ENCODE assay signal across 10 cellular contexts in the genomic region with DNA sequence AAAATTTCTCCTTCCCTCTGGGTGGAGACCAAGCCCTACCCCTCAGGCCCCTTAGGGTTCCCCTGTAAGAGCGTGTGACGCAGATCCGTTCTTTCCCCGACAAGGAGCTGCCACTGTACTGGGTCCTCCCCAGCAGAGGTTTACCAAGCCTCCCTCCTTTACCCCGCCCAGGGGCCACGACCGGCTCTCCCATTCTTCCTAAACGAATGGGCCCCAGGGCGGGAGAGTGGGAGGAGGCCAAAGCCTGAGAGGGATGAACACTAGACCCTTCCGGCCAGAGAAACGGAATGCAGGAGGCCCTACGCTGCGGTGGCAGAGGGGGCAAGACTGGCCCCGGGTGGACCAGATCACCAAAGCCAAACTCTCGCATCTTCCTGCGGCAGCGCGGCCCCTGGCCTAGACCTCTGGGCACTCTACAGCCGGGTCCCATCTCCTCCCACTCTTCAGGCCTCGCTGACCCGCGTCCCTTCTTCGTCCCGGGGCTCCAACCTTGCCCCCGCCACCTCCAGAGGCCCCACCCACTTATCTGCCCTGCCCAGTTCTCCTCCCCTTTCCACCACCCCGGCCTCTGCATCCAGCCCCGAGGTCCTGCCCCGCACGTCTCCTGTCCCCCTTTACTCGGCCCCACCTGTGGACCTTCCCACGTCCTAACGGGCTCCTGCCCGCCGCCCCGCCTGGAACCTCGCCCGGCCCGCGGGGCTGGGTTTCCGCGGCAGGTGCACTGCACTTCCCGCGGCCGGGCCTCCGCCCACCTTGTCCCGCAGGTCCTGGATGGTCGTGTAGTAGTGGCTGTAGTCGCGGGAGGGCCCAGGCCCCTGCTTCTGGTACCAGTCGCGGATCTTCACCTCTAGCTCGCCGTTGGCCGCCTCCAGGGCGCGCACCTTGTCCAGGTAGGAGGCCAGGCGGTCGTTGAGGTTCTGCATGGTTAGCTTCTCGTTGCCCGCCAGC. TPM values are rescaled to one million over a fixed set of nuclear protein-coding genes. Genes with fewer than 3 reads are reported as not detected.
A peak's percentile ranks its signal among the peaks of the same experiment; 100 is the strongest.
DNase-seq lines count a peak whose midpoint lies in the region; ATAC-seq and TF ChIP-seq lines count a peak whose summit lies in the region.
"Had no signal": no experiment of that assay in that cellular context is flagged by ENCODE, and none has a peak within 500 bp of the region (broad histone marks: within the 10 kb centered on the region; RNA-seq: fewer than 3 reads in every experiment).

No MANE protein-coding gene starts in this region.

- peak overlapping the region; percentile 44 to 51 for H3K4me3 ChIP-seq in prostate gland

- H3K36me3 ChIP-seq in ES-I3 (ENCODE audit: insufficient read depth, low read length) = peaks cover 12% of the 10 kb centered on the region
- no peaks in the 10 kb centered on the region for H3K36me3 ChIP-seq in prostate gland

- peak; percentile 21 for TF ChIP-seq POLR2A in prostate gland (IDR thresholded peaks at IDR 0.05)

- H3K9ac ChIP-seq in ES-I3 (ENCODE audit: low read depth, low read length) = peak overlapping the region; percentile 92

- no peaks in the 10 kb centered on the region for H3K27me3 ChIP-seq in prostate gland (replicated peaks; ENCODE audit: insufficient read depth)

- peak overlapping the region; percentile 70 to 76 for H3K27ac ChIP-seq in prostate gland

- intact Hi-C loops in prostate gland (cut with DNase I) = no loop called here

- 25% methylated on average over 51 of the region's 60 CpGs for WGBS in prostate gland

- H3K9me3 ChIP-seq in ES-I3 (ENCODE audit: control insufficient read depth, insufficient read depth, low read length) (no peaks in the 10 kb centered on the region), prostate gland (no peaks in the 10 kb centered on the region)

- no peak for ATAC-seq in HG03025 (IDR thresholded peaks at IDR 0.05; ENCODE audit: low FRiP score, unreplicated experiment)

- DNase-seq in SW480 (ENCODE audit: low spot score) (peak; percentile 62), glomerular visceral epithelial cell (ENCODE audit: extremely low spot score) (peak; percentile 22), prostate gland (ENCODE audit: low spot score) (no peak), NCI-H1092 (lab: John Stamatoyannopoulos, UW) (no peak), OCI-M2 (lab: John Stamatoyannopoulos, UW; ENCODE audit: unreplicated experiment) (no peak)
- no peak for DNase-seq in activated CD4-positive, alpha-beta T cell treated with anti-CD3 and anti-CD28 coated beads, Interleukin-2, amount 50 U/mL, for 4 hours
- DNase-seq: activated CD8-positive, alpha-beta memory T cell treated with anti-CD3 and anti-CD28 coated beads, Interleukin-2, amount 50 U/mL, for 4 hours had no signal

- H3K4me1 ChIP-seq in ES-I3 (ENCODE audit: insufficient read depth, low read length) = peaks cover 21% of the 10 kb centered on the region; the same call in 1 of the 2 replicates
- H3K4me1 ChIP-seq in prostate gland (replicated peaks) = peaks cover 8% of the 10 kb centered on the region

- peak in 1 of 4 experiments; percentile 11 for TF ChIP-seq CTCF in prostate gland (IDR thresholded peaks at IDR 0.05)

RNA-seq across cellular contexts. Expression of a gene that starts 0.8 kb away (rescaled TPM):
- total RNA-seq in prostate gland = 100 to 1,000 TPM; 351 to 398 TPM
- total RNA-seq: skeletal muscle tissue had no signal

RNA-seq across cellular contexts. Expression of a gene that starts 8.7 kb away (rescaled TPM):
- total RNA-seq in prostate gland = 1,000 to 10,000 TPM in 1 of 2 donors, 100 to 1,000 TPM in 1; 138 to 1,038 TPM
- total RNA-seq: skeletal muscle tissue had no signal

RNA-seq across cellular contexts. Expression of a gene that starts 21.9 kb away (rescaled TPM):
- 10 to 100 TPM; 38.4 to 62.7 TPM for total RNA-seq in prostate gland
- total RNA-seq: skeletal muscle tissue had no signal

RNA-seq across cellular contexts. Expression of a gene that starts 37.6 kb away (rescaled TPM):
- total RNA-seq in prostate gland = not detected
- total RNA-seq: skeletal muscle tissue had no signal

RNA-seq across cellular contexts. Expression of a gene that starts 44.5 kb away (rescaled TPM):
- total RNA-seq in prostate gland = not detected
- total RNA-seq: skeletal muscle tissue had no signal

Comparison
In these comparisons a context has a peak if more than half of its experiments do, and no peak if none do; other contexts are left out.
1. DNase-seq: peak in SW480 (single experiment) and glomerular visceral epithelial cell (single experiment); none in prostate gland (single experiment), NCI-H1092 (single experiment), OCI-M2 (single experiment) and activated CD4-positive, alpha-beta T cell treated with anti-CD3 and anti-CD28 coated beads, Interleukin-2, amount 50 U/mL, for 4 hours (0 of 2).